14 cellular contexts compared by ENCODE assay signal in the genomic region with DNA sequence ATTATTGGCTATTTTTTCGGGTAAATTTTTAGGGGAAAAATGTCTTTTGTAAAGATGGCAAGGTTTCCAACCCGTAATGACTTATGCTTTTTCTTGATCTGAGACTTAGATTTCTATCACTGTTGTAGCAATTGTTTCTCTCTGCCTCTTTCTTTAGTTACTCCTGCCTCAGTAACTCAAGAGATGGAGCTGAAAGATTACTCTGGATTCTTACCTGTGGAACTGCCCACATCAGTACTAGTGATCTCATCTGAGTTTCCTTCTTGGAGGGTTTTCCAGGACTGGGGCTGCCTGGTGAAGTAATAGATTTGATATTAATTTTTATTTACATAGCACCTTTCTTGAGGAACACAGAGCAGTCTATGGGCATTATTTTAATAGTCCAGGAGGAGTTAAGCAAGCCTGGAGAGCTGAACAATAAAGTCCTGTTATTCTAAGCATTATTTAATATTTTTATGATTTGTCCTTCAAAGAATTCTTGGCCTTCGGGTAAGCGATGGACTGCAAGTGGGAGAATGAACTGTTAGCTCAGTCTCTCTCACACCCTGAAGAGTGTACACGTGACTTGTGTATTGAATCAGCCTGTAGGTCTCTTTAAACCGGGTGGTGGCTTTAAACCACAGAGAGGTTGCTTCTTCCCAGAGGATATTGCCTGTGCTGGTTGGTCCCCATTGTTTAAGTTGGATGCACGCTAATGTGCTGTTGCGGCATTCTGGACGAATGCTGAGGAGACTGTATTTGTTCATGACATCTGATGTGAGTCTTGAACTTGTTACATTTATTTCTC.
"Had no signal": no experiment of that assay in that cellular context is flagged by ENCODE, and none has a peak within 500 bp of the region (broad histone marks: within the 10 kb centered on the region; RNA-seq: fewer than 3 reads in every experiment).

No MANE protein-coding gene starts in this region.

- H3K4me3 ChIP-seq: tibial nerve had no signal

- H3K9me3 ChIP-seq: tibial nerve had no signal

- ATAC-seq: activated CD8-positive, alpha-beta memory T cell treated with anti-CD3 and anti-CD28 coated beads, Interleukin-2, amount 10 ng/mL, durations not matched to agents 7 days and 5 days; esophagus mucosa; natural killer cell treated with Interleukin-12 subunit alpha and Interleukin-12 subunit beta and Interleukin-15 and Interleukin-18, amount 100 ng/mL, for 72 hours; T-cell had no signal

- H3K27me3 ChIP-seq: tibial nerve had no signal

- H3K36me3 ChIP-seq: tibial nerve had no signal

- DNase-seq: activated B cell treated with CpG ODN at 0.5 μM for 24 hours; activated CD4-positive, alpha-beta memory T cell treated with anti-CD3 and anti-CD28 coated beads for 36 hours; activated CD4-positive, alpha-beta T cell treated with anti-CD3 and anti-CD28 coated beads for 4 hours; activated CD8-positive, alpha-beta memory T cell treated with anti-CD3 and anti-CD28 coated beads, Interleukin-2, amount 10 ng/mL, durations not matched to agents 7 days and 5 days; cortex of kidney; effector CD4-positive, alpha-beta T cell; nucleus accumbens; retina; stimulated activated CD8-positive, alpha-beta memory T cell treated with anti-CD3 and anti-CD28 coated beads, Interleukin-4, amount 100 ng/mL, for 48 hours; stimulated activated naive CD4-positive, alpha-beta T cell; T-cell had no signal
